Comparison of ENCODE assay signal across 1 cellular context in genomic region chr6:36320475-36320874, GRCh38.
TF ChIP-seq lines count a peak whose summit lies in the region.

No MANE protein-coding gene starts in this region.

TF ChIP-seq in K562, 482 proteins besides CTCF, POLR2A, EP300 and RAD21 (continued from another document):
- TF ChIP-seq TFAP4 (CRISPR knock-in tag; IDR thresholded peaks at IDR 0.05; ENCODE audit: borderline replicate concordance) = peak; percentile 37; the same call in 1 of the 2 replicates
- TF ChIP-seq MAX (CRISPR knock-in tag; IDR thresholded peaks at IDR 0.05) = peak; percentile 64
- TF ChIP-seq BHLHE40 (IDR thresholded peaks at IDR 0.05; ENCODE audit: low read length) = peak; percentile 34; the same call in 1 of the 2 replicates
- peak; percentile 53 for TF ChIP-seq EGR1 (conservative IDR thresholded peaks at IDR 0.05)
- TF ChIP-seq JUND (IDR thresholded peaks at IDR 0.05; ENCODE audit: borderline replicate concordance, low read depth, low read length) = peak; percentile 74; the same call in 1 of the 2 replicates
- TF ChIP-seq JUND (tag; IDR thresholded peaks at IDR 0.05; ENCODE audit: borderline replicate concordance, low read depth, low read length) = peak; percentile 38; the same call in 1 of the 3 replicates
- no peak for TF ChIP-seq CAMTA2 (CRISPR knock-in tag; conservative IDR thresholded peaks at IDR 0.05)
- TF ChIP-seq, protein P1, sequence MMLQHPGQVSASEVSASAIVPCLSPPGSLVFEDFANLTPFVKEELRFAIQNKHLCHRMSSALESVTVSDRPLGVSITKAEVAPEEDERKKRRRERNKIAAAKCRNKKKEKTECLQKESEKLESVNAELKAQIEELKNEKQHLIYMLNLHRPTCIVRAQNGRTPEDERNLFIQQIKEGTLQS (IDR thresholded peaks at IDR 0.05) = peak; percentile 58
- TF ChIP-seq, protein P1 (CRISPR knock-in tag; conservative IDR thresholded peaks at IDR 0.05) = no peak
- TF ChIP-seq ZSCAN29 (IDR thresholded peaks at IDR 0.05) = no peak
- peak in 1 of 2 experiments; percentile 16; a peak in 1 of 4 replicates for TF ChIP-seq FOXA3 (CRISPR knock-in tag; conservative IDR thresholded peaks at IDR 0.05 in 1 of 2, IDR thresholded peaks at IDR 0.05 in 1 of 2)
- TF ChIP-seq MAZ (CRISPR knock-in tag; conservative IDR thresholded peaks at IDR 0.05 in 1 of 2, IDR thresholded peaks at IDR 0.05 in 1 of 2) = peak; percentile 20 to 27; a peak in 1 of 4 replicates
- TF ChIP-seq JUN (IDR thresholded peaks at IDR 0.05; ENCODE audit: borderline replicate concordance, low read depth, low read length) = peak; percentile 55; the same call in 1 of the 2 replicates
- TF ChIP-seq JUN (CRISPR knock-in tag; IDR thresholded peaks at IDR 0.05; ENCODE audit: borderline replicate concordance) = no peak
- no peak; the same call in 1 of the 2 replicates for TF ChIP-seq NR2C2 (CRISPR knock-in tag; IDR thresholded peaks at IDR 0.05)
- peak; percentile 60 for TF ChIP-seq NR2C2 (tag; IDR thresholded peaks at IDR 0.05)
- TF ChIP-seq BACH1 (tag; IDR thresholded peaks at IDR 0.05) = no peak
- TF ChIP-seq ZNF696 (CRISPR knock-in tag; conservative IDR thresholded peaks at IDR 0.05) = no peak
- TF ChIP-seq, protein P2, sequence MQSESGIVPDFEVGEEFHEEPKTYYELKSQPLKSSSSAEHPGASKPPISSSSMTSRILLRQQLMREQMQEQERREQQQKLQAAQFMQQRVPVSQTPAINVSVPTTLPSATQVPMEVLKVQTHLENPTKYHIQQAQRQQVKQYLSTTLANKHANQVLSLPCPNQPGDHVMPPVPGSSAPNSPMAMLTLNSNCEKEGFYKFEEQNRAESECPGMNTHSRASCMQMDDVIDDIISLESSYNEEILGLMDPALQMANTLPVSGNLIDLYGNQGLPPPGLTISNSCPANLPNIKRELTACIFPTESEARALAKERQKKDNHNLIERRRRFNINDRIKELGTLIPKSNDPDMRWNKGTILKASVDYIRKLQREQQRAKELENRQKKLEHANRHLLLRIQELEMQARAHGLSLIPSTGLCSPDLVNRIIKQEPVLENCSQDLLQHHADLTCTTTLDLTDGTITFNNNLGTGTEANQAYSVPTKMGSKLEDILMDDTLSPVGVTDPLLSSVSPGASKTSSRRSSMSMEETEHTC (IDR thresholded peaks at IDR 0.05) = peak; percentile 37; the same call in 1 of the 2 replicates
- TF ChIP-seq FOSL1 (tag; conservative IDR thresholded peaks at IDR 0.05) = peak; percentile 79
- peak; percentile 42; the same call in 1 of the 2 replicates for TF ChIP-seq CTBP1 (IDR thresholded peaks at IDR 0.05; ENCODE audit: borderline replicate concordance)
- TF ChIP-seq KDM5B (IDR thresholded peaks at IDR 0.05; ENCODE audit: insufficient replicate concordance, low read depth, low read length) = no peak
- TF ChIP-seq PKNOX1 (IDR thresholded peaks at IDR 0.05) = peak; percentile 41; the same call in 1 of the 2 replicates
- TF ChIP-seq, protein P3, sequence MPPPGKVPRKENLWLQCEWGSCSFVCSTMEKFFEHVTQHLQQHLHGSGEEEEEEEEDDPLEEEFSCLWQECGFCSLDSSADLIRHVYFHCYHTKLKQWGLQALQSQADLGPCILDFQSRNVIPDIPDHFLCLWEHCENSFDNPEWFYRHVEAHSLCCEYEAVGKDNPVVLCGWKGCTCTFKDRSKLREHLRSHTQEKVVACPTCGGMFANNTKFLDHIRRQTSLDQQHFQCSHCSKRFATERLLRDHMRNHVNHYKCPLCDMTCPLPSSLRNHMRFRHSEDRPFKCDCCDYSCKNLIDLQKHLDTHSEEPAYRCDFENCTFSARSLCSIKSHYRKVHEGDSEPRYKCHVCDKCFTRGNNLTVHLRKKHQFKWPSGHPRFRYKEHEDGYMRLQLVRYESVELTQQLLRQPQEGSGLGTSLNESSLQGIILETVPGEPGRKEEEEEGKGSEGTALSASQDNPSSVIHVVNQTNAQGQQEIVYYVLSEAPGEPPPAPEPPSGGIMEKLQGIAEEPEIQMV (tag; conservative IDR thresholded peaks at IDR 0.05; ENCODE audit: low read depth) = peak; percentile 82
- TF ChIP-seq, protein P4, sequence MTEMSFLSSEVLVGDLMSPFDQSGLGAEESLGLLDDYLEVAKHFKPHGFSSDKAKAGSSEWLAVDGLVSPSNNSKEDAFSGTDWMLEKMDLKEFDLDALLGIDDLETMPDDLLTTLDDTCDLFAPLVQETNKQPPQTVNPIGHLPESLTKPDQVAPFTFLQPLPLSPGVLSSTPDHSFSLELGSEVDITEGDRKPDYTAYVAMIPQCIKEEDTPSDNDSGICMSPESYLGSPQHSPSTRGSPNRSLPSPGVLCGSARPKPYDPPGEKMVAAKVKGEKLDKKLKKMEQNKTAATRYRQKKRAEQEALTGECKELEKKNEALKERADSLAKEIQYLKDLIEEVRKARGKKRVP (CRISPR knock-in tag; IDR thresholded peaks at IDR 0.05) = no peak
- no peak for TF ChIP-seq OTX1 (CRISPR knock-in tag; IDR thresholded peaks at IDR 0.05)
- TF ChIP-seq MTF1 (CRISPR knock-in tag; IDR thresholded peaks at IDR 0.05; ENCODE audit: borderline replicate concordance) = no peak
- TF ChIP-seq ZNF124 (CRISPR knock-in tag; IDR thresholded peaks at IDR 0.05) = no peak
- TF ChIP-seq TCF7L2 (IDR thresholded peaks at IDR 0.05; ENCODE audit: low read depth, low read length) = no peak
